ENCODE assay signal across 9 cellular contexts in genomic region chr18:64699116-64699515, GRCh38.
"Had no signal": no experiment of that assay in that cellular context is flagged by ENCODE, and none has a peak within 500 bp of the region (broad histone marks: within the 10 kb centered on the region; RNA-seq: fewer than 3 reads in every experiment).

No MANE protein-coding gene starts in this region.

- H3K9me3 Mint-ChIP-seq: GM23338, H9 had no signal

- H2AFZ ChIP-seq: GM23338 had no signal

- H3K4me1 Mint-ChIP-seq: GM23338, H9 had no signal

- H3K4me3 Mint-ChIP-seq: GM23338, H9 had no signal

- H3K27ac Mint-ChIP-seq: GM23338, H9 had no signal

- FAIRE-seq: H1, H54, HTR-8/SVneo, K562 had no signal

- DNase-seq: H9, HCEC 1CT, IMR-90, KG1 had no signal

- H3K4me3 ChIP-seq: GM23338, K562 had no signal

- H3K4me2 ChIP-seq: GM23338 had no signal
